In the genomic region with DNA sequence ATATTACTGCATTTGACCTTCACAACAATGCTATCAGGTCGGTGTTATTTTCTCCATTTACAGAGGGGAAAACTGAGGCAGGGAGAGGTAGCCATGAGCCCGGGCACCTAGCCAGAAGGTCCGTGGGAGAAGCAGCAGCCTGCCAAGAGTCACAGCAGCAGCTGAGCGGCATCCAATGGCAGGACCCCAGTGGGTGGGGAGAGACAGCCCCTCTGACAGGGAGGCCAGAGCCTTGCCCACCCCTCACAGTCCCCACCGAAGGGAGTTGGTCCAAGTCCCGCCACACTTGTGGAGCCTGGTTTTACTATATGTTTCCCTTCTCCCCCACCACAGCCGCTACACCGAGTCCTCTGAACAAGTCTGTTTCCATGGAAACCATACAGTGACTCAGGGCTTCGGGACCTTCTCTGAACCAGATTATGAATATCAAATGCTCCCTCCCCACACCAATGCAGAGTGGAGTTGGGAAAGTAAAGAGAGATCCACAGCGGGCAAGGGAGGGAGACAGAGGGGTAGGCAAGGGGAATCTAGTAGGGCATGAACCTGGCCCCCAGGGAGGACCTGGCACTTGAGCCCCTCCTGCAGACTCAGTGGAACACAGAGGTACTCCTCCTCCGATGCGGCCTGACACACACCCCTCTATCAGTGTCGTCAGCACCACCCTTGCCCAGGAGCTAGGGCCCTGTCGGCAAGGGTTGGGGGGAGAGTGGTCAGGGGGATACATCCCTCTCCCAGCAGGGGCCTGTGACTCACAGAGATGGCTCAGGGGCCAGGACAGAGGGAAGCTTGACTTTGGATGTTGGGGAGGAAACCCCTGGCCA, we compare ENCODE assay signal across 8 cellular contexts.
DNase-seq lines count a peak whose midpoint lies in the region; ATAC-seq and TF ChIP-seq lines count a peak whose summit lies in the region.

No MANE protein-coding gene starts in this region.

- DNase-seq in activated CD4-positive, CD25-positive, alpha-beta regulatory T cell (lab: John Stamatoyannopoulos, UW): no peak
- DNase-seq in NCI-H524 treated with DMSO at 0.1 percent for 48 hours (lab: John Stamatoyannopoulos, UW) (peak; percentile 52), erythroblast (lab: John Stamatoyannopoulos, UW) (peak; percentile 33 to 35), smooth muscle cell of the brain vasculature (ENCODE audit: low read depth, low spot score) (peak; percentile 35), SHP77 (lab: John Stamatoyannopoulos, UW) (no peak)

- no peak for TF ChIP-seq POLR2A in erythroblast (IDR thresholded peaks at IDR 0.05; ENCODE audit: low read length)

- ATAC-seq in activated CD4-positive, CD25-positive, alpha-beta regulatory T cell treated with anti-CD3 and anti-CD28 coated beads, Interleukin-2, amount 50 U/mL, for 24 hours: peak; percentile 14 to 48
- no peak for ATAC-seq in GM18867 (IDR thresholded peaks at IDR 0.05; ENCODE audit: unreplicated experiment)
- ATAC-seq in HG03460 (IDR thresholded peaks at IDR 0.05; ENCODE audit: unreplicated experiment): no peak

Comparison
In these comparisons a context has a peak if more than half of its experiments do, and no peak if none do; other contexts are left out.
1. ATAC-seq: peak in activated CD4-positive, CD25-positive, alpha-beta regulatory T cell treated with anti-CD3 and anti-CD28 coated beads, Interleukin-2, amount 50 U/mL, for 24 hours (2 of 2); none in GM18867 (single experiment) and HG03460 (single experiment).
2. DNase-seq: peak in NCI-H524 treated with DMSO at 0.1 percent for 48 hours (single experiment), erythroblast (2 of 2) and smooth muscle cell of the brain vasculature (single experiment); none in activated CD4-positive, CD25-positive, alpha-beta regulatory T cell (0 of 4) and SHP77 (0 of 2).